8 cellular contexts compared by ENCODE assay signal in genomic region chr1:204213668-204214662, GRCh38. TPM values are rescaled to one million over a fixed set of nuclear protein-coding genes. Genes with fewer than 3 reads are reported as not detected.
DNase-seq lines count a peak whose midpoint lies in the region; ATAC-seq and TF ChIP-seq lines count a peak whose summit lies in the region.

GOLT1A (minus strand) TSS chr1:204213988; CDS start chr1:204213906, 82 bp downstream.

- POLR2A ChIA-PET in CD4-positive, alpha-beta T cell (lab: Charles Lee), result interaction anchor here (0.6 kb wide), 1 partner anchor 527 kb away, joined by 3 read pairs; no protein-coding TSS in a partner anchor

- H3K4me1 ChIP-seq in effector memory CD4-positive, alpha-beta T cell (ENCODE audit: control insufficient read depth, insufficient read depth, low read length, poor library complexity, severe bottlenecking), result peaks cover 8% of the 10 kb centered on the region

- H3K9me3 Mint-ChIP-seq in CD4-positive, alpha-beta T cell, result no peaks in the 10 kb centered on the region

- no peak within 1 kb of the TSS for H3K27ac Mint-ChIP-seq in CD4-positive, alpha-beta T cell

- no peaks in the 10 kb centered on the region for H3K36me3 ChIP-seq in effector memory CD4-positive, alpha-beta T cell (ENCODE audit: control insufficient read depth, insufficient read depth, low read length)

- H3K27me3 ChIP-seq in CD4-positive, alpha-beta T cell (ENCODE audit: control insufficient read depth, insufficient read depth, low read length), result peaks cover 3% of the 10 kb centered on the region
- peaks cover 2% of the 10 kb centered on the region for H3K27me3 ChIP-seq in effector memory CD4-positive, alpha-beta T cell (replicated peaks; ENCODE audit: control insufficient read depth, insufficient read depth, low read length, poor library complexity, severe bottlenecking)

- no peak for TF ChIP-seq POLR2A in lower leg skin (IDR thresholded peaks at IDR 0.05)

- H3K36me3 Mint-ChIP-seq in CD4-positive, alpha-beta T cell (ENCODE audit: low read depth), result no peaks in the 10 kb centered on the region

- peak within 1 kb of the TSS; percentile 23 for H3K4me3 ChIP-seq in effector memory CD4-positive, alpha-beta T cell (ENCODE audit: insufficient read depth, low read depth, low read length, poor library complexity, severe bottlenecking)
- no peak within 1 kb of the TSS for H3K4me3 ChIP-seq in lower leg skin (ENCODE audit: low read depth, poor library complexity, severe bottlenecking)

- H3K27me3 Mint-ChIP-seq in CD4-positive, alpha-beta T cell, result no peaks in the 10 kb centered on the region

- peak within 1 kb of the TSS; percentile 52 for H3K4me3 Mint-ChIP-seq in CD4-positive, alpha-beta T cell

- 12 to 15% methylated on average over 40 to 41 of the region's 41 CpGs for WGBS in lower leg skin, 2 donors

- peaks cover 8% of the 10 kb centered on the region for H3K4me1 Mint-ChIP-seq in CD4-positive, alpha-beta T cell (ENCODE audit: low read depth)

- peak; percentile 9 to 57 (median 34) for DNase-seq in CD4-positive, alpha-beta T cell
- DNase-seq in NCI-H1417 treated with DMSO at 0.1 percent for 48 hours (lab: John Stamatoyannopoulos, UW), result peak; percentile 7
- DNase-seq in activated CD4-positive, alpha-beta T cell treated with anti-CD3 and anti-CD28 coated beads, Interleukin-2, amount 50 U/mL, for 1 hour, result peak; percentile 43
- DNase-seq in effector memory CD4-positive, alpha-beta T cell, result peak in 1 of 3 donors; percentile 27
- peak; percentile 38 to 89 for DNase-seq in lower leg skin (ENCODE audit: low spot score in 2 of 2)
- peak; percentile 26 to 34 for DNase-seq in stimulated activated CD4-positive, alpha-beta T cell treated with anti-CD3 and anti-CD28 coated beads, Interleukin-4, amount 100 ng/mL, for 48 hours (ENCODE audit: low read depth in 2 of 2)
- no peak for DNase-seq in NCI-H2196 (lab: John Stamatoyannopoulos, UW; ENCODE audit: unreplicated experiment)

- peak; percentile 96 for ATAC-seq in CD4-positive, alpha-beta T cell (ENCODE audit: poor library complexity)
- ATAC-seq in GM21825 (IDR thresholded peaks at IDR 0.05; ENCODE audit: unreplicated experiment), result peak; percentile 63

- CTCF ChIA-PET in CD4-positive, alpha-beta T cell (lab: Charles Lee), result interaction anchor here (0.6 kb wide), 1 partner anchor 168 kb away, joined by 3 read pairs; no protein-coding TSS in a partner anchor

- H3K9me3 ChIP-seq in CD4-positive, alpha-beta T cell (ENCODE audit: control insufficient read depth, low read length), result no peaks in the 10 kb centered on the region
- no peaks in the 10 kb centered on the region for H3K9me3 ChIP-seq in effector memory CD4-positive, alpha-beta T cell (ENCODE audit: control insufficient read depth, low read length)

- intact Hi-C loops in CD4-positive, alpha-beta T cell (cut with DNase I, micrococcal nuclease), result no loop called here
- intact Hi-C loops in lower leg skin (cut with DNase I; ENCODE audit: low total_unique reads), result loop anchor here (10.0 kb wide), 1 partner anchor 151 kb away; no protein-coding TSS in a partner anchor

- H3K27ac ChIP-seq in CD4-positive, alpha-beta T cell (ENCODE audit: low read depth, low read length), result no peak within 1 kb of the TSS
- no peak within 1 kb of the TSS for H3K27ac ChIP-seq in effector memory CD4-positive, alpha-beta T cell (ENCODE audit: insufficient read depth, low read length, poor library complexity, severe bottlenecking)

- TF ChIP-seq CTCF in CD4-positive, alpha-beta T cell (IDR thresholded peaks at IDR 0.05), result no peak
- TF ChIP-seq CTCF in lower leg skin (IDR thresholded peaks at IDR 0.05), result no peak

RNA-seq across cellular contexts. Expression of gene GOLT1A, which starts in this region (rescaled TPM):
- under 1 TPM in 1 of 2 experiments, not detected in 1; 0.30 TPM for total RNA-seq in CD4-positive, alpha-beta T cell
- 1 to 10 TPM in 1 of 4 donors, under 1 TPM in 1, not detected in 2; 0.91 to 1.5 TPM for total RNA-seq in lower leg skin

Comparison
In these comparisons a context has a peak if more than half of its experiments do, and no peak if none do; other contexts are left out.
1. Peak in DNase-seq and ATAC-seq in CD4-positive, alpha-beta T cell; RNA of the gene not detected or under 1 TPM.